ENCODE assay signal across 14 cellular contexts in genomic region chr6:144314003-144314485, GRCh38. TPM values are rescaled to one million over a fixed set of nuclear protein-coding genes. Genes with fewer than 3 reads are reported as not detected.
A peak's percentile ranks its signal among the peaks of the same experiment; 100 is the strongest.
DNase-seq lines count a peak whose midpoint lies in the region; ATAC-seq lines count a peak whose summit lies in the region.
"Had no signal": no experiment of that assay in that cellular context is flagged by ENCODE, and none has a peak within 500 bp of the region (broad histone marks: within the 10 kb centered on the region; RNA-seq: fewer than 3 reads in every experiment).

No MANE protein-coding gene starts in this region.

- peak; percentile 14 for DNase-seq in HT-29 (ENCODE audit: low spot score)
- DNase-seq in dermis blood vessel endothelial cell: peak; percentile 77
- peak; percentile 58 for DNase-seq in left kidney (ENCODE audit: low read depth, low spot score)
- DNase-seq in NCI-H345 treated with DMSO at 0.1 percent for 48 hours (lab: John Stamatoyannopoulos, UW; ENCODE audit: unreplicated experiment): no peak
- DNase-seq in D341Med (ENCODE audit: low spot score): no peak
- DNase-seq: activated gamma-delta T cell, DND-41, NCI-H526, T-helper 9 cell had no signal

- no peak overlapping the region for H3K9ac ChIP-seq in skeletal muscle tissue (ENCODE audit: low read depth in 1 of 3, low read length in 3 of 3)

- no peaks in the 10 kb centered on the region for H3K27me3 ChIP-seq in skeletal muscle tissue (ENCODE audit: control insufficient read depth in 3 of 3, insufficient read depth in 3 of 3, low read length in 3 of 3)
- H3K27me3 ChIP-seq: neutrophil had no signal

- H3K27ac ChIP-seq in skeletal muscle tissue (ENCODE audit: low read depth, low read length): peak overlapping the region; percentile 72
- H3K27ac ChIP-seq: neutrophil had no signal

- peak overlapping the region in 1 of 3 donors; percentile 22 for H3K4me3 ChIP-seq in skeletal muscle tissue (ENCODE audit: low read length in 3 of 3)

- no peaks in the 10 kb centered on the region for H3K9me3 ChIP-seq in skeletal muscle tissue (ENCODE audit: control insufficient read depth in 3 of 3, low read length in 3 of 3)
- H3K9me3 ChIP-seq: neutrophil had no signal

- ATAC-seq in GM19328 (IDR thresholded peaks at IDR 0.05; ENCODE audit: unreplicated experiment): no peak
- ATAC-seq in HG03571 (IDR thresholded peaks at IDR 0.05; ENCODE audit: unreplicated experiment): no peak
- ATAC-seq: HCT116 had no signal

- H3K4me1 ChIP-seq in skeletal muscle tissue (ENCODE audit: control insufficient read depth in 3 of 3, insufficient read depth in 3 of 3, low read length in 3 of 3): peaks cover 22 to 43% (median 40%) of the 10 kb centered on the region in 3 donors

- peaks cover 0 to 5% (median 3%) of the 10 kb centered on the region in 3 donors for H3K36me3 ChIP-seq in skeletal muscle tissue (ENCODE audit: control insufficient read depth in 3 of 3, insufficient read depth in 3 of 3, low read length in 3 of 3)

RNA-seq across cellular contexts. Expression of gene UTRN, which starts 28.9 kb away (rescaled TPM):
- 23.6 and 25.7 TPM in 2 replicates for total RNA-seq in HT-29 (2014; rRNA removed; shearing (Covaris generic))
- total RNA-seq in dermis blood vessel endothelial cell: 719 and 803 TPM in 2 replicates
- 149 TPM for total RNA-seq in skeletal muscle tissue

Comparison
In these comparisons a context has a peak if more than half of its experiments do, and no peak if none do; other contexts are left out.
1. DNase-seq: peak in HT-29 (single experiment), dermis blood vessel endothelial cell (single experiment) and left kidney (single experiment); none in NCI-H345 treated with DMSO at 0.1 percent for 48 hours (single experiment) and D341Med (single experiment).